8 cellular contexts compared by ENCODE assay signal in genomic region chr1:89407768-89408167, GRCh38. TPM values are rescaled to one million over a fixed set of nuclear protein-coding genes. Genes with fewer than 3 reads are reported as not detected.
DNase-seq lines count a peak whose midpoint lies in the region; ATAC-seq and TF ChIP-seq lines count a peak whose summit lies in the region.
"Not testable (repeated sequence)": the region's sequence is repeated elsewhere in the genome, so short reads cannot be mapped to it uniquely, and the experiment has no call there.

No MANE protein-coding gene starts in this region.

- H3K27me3 Mint-ChIP-seq in activated CD4-positive, alpha-beta T cell treated with anti-CD3 and anti-CD28 coated beads, Interleukin-2, amount 10 ng/mL, durations not matched to agents 24 days and 14 days; activated naive CD8-positive, alpha-beta T cell treated with anti-CD3 and anti-CD28 coated beads, Interleukin-2, amount 50 U/mL, for 24 hours; immature natural killer cell (ENCODE audit: low read depth in 3 of 3); natural killer cell treated with Interleukin-12 subunit alpha and Interleukin-12 subunit beta and Interleukin-15 and Interleukin-18, amount 100 ng/mL, for 72 hours: not testable (repeated sequence)

- peaks cover 20% of the 10 kb centered on the region for H3K4me1 Mint-ChIP-seq in activated CD4-positive, alpha-beta T cell treated with anti-CD3 and anti-CD28 coated beads, Interleukin-2, amount 10 ng/mL, durations not matched to agents 24 days and 14 days
- H3K4me1 Mint-ChIP-seq in activated naive CD8-positive, alpha-beta T cell treated with anti-CD3 and anti-CD28 coated beads, Interleukin-2, amount 50 U/mL, for 24 hours, result peaks cover 23% of the 10 kb centered on the region
- H3K4me1 Mint-ChIP-seq in immature natural killer cell, result peaks cover 15 to 19% of the 10 kb centered on the region in 2 donors
- peaks cover 25 to 32% of the 10 kb centered on the region in 2 donors for H3K4me1 Mint-ChIP-seq in natural killer cell treated with Interleukin-12 subunit alpha and Interleukin-12 subunit beta and Interleukin-15 and Interleukin-18, amount 100 ng/mL, for 72 hours (ENCODE audit: low read depth in 2 of 2)

- not testable (repeated sequence) for H4K91ac ChIP-seq in IMR-90 (ENCODE audit: insufficient read depth, low read depth, low read length)

- H2BK120ac ChIP-seq in IMR-90 (ENCODE audit: low read depth, low read length), result not testable (repeated sequence)

- H3K27ac ChIP-seq in A673 (ENCODE audit: low read depth, low read length, poor library complexity, severe bottlenecking); IMR-90 (ENCODE audit: insufficient read depth, low read length): not testable (repeated sequence)
- peak overlapping the region; percentile 71 for H3K27ac ChIP-seq in subcutaneous abdominal adipose tissue (ENCODE audit: low read depth, low read length)

- not testable (repeated sequence) for H3K23ac ChIP-seq in IMR-90 (ENCODE audit: low read depth, low read length)

- H2BK5ac ChIP-seq in IMR-90 (ENCODE audit: low read depth, low read length, poor library complexity, severe bottlenecking), result not testable (repeated sequence)

- not testable (repeated sequence) for H3K9ac ChIP-seq in IMR-90 (ENCODE audit: low read depth, low read length)
- H3K9ac ChIP-seq in subcutaneous abdominal adipose tissue (ENCODE audit: low read length in 5 of 5), result peak overlapping the region; percentile 32 to 54 (median 52)

- intact Hi-C loops in A673 (cut with micrococcal nuclease; ENCODE audit: unreplicated experiment); IMR-90 (cut with micrococcal nuclease); activated CD4-positive, alpha-beta T cell treated with anti-CD3 and anti-CD28 coated beads, Interleukin-2, amount 10 ng/mL, durations not matched to agents 24 days and 14 days (cut with micrococcal nuclease): not testable (repeated sequence)

- TF ChIP-seq RAD21 in IMR-90 (IDR thresholded peaks at IDR 0.05; ENCODE audit: low read length), result not testable (repeated sequence)

- H3K56ac ChIP-seq in IMR-90 (ENCODE audit: extremely low read depth, insufficient read depth, low read length), result not testable (repeated sequence)

- not testable (repeated sequence) for H4K5ac ChIP-seq in IMR-90 (ENCODE audit: low read depth, low read length)

- H3K9me1 ChIP-seq in IMR-90 (ENCODE audit: insufficient read depth, low read length), result not testable (repeated sequence)

- H2AFZ ChIP-seq in IMR-90 (replicated peaks; ENCODE audit: low read length, poor library complexity), result not testable (repeated sequence)

- not testable (repeated sequence) for H2AK5ac ChIP-seq in IMR-90 (ENCODE audit: low read depth, low read length)

- H3K27me3 ChIP-seq in A673 (replicated peaks; ENCODE audit: insufficient read depth, low read depth, low read length, poor library complexity); IMR-90 (ENCODE audit: control insufficient read depth, insufficient read depth, low read length); subcutaneous abdominal adipose tissue (ENCODE audit: control insufficient read depth in 5 of 5, insufficient read depth in 4 of 5, low read length in 5 of 5): not testable (repeated sequence)

- peak overlapping the region; percentile 55; the same call in 1 of the 2 replicates for H3K4me2 ChIP-seq in IMR-90 (ENCODE audit: low read depth, low read length)

- peaks cover 11% of the 10 kb centered on the region for H3K9me3 Mint-ChIP-seq in activated CD4-positive, alpha-beta T cell treated with anti-CD3 and anti-CD28 coated beads, Interleukin-2, amount 10 ng/mL, durations not matched to agents 24 days and 14 days
- H3K9me3 Mint-ChIP-seq in activated naive CD8-positive, alpha-beta T cell treated with anti-CD3 and anti-CD28 coated beads, Interleukin-2, amount 50 U/mL, for 24 hours; immature natural killer cell; natural killer cell treated with Interleukin-12 subunit alpha and Interleukin-12 subunit beta and Interleukin-15 and Interleukin-18, amount 100 ng/mL, for 72 hours: not testable (repeated sequence)

- H4K8ac ChIP-seq in IMR-90 (ENCODE audit: low read depth in 2 of 2, low read length in 2 of 2), result not testable (repeated sequence)

- peak overlapping the region; percentile 73 for H3K4me3 Mint-ChIP-seq in activated CD4-positive, alpha-beta T cell treated with anti-CD3 and anti-CD28 coated beads, Interleukin-2, amount 10 ng/mL, durations not matched to agents 24 days and 14 days
- peak overlapping the region; percentile 73 for H3K4me3 Mint-ChIP-seq in activated naive CD8-positive, alpha-beta T cell treated with anti-CD3 and anti-CD28 coated beads, Interleukin-2, amount 50 U/mL, for 24 hours
- H3K4me3 Mint-ChIP-seq in immature natural killer cell, result peak overlapping the region; percentile 50 to 87 (median 70)
- H3K4me3 Mint-ChIP-seq in natural killer cell treated with Interleukin-12 subunit alpha and Interleukin-12 subunit beta and Interleukin-15 and Interleukin-18, amount 100 ng/mL, for 72 hours, result peak overlapping the region; percentile 56

- not testable (repeated sequence) for H3K36me3 Mint-ChIP-seq in activated CD4-positive, alpha-beta T cell treated with anti-CD3 and anti-CD28 coated beads, Interleukin-2, amount 10 ng/mL, durations not matched to agents 24 days and 14 days (ENCODE audit: low read depth); activated naive CD8-positive, alpha-beta T cell treated with anti-CD3 and anti-CD28 coated beads, Interleukin-2, amount 50 U/mL, for 24 hours (ENCODE audit: low read depth); immature natural killer cell; natural killer cell treated with Interleukin-12 subunit alpha and Interleukin-12 subunit beta and Interleukin-15 and Interleukin-18, amount 100 ng/mL, for 72 hours

- 36% methylated on average over 2 of the region's 2 CpGs; no CpG with 5 or more reads in 1 of the 2 experiments for WGBS in IMR-90 (ENCODE audit: extremely low coverage in 2 of 2, insufficient read length in 1 of 2), 2 experiments

- ATAC-seq in IMR-90 (ENCODE audit: low read depth) (peak; percentile 17; the same call in 1 of the 2 replicates), esophagus mucosa (peak; percentile 8)
- ATAC-seq in activated naive CD8-positive, alpha-beta T cell treated with anti-CD3 and anti-CD28 coated beads, Interleukin-2, amount 50 U/mL, for 24 hours, result not testable (repeated sequence)
- peak in 1 of 2 donors; percentile 15 for ATAC-seq in natural killer cell treated with Interleukin-12 subunit alpha and Interleukin-12 subunit beta and Interleukin-15 and Interleukin-18, amount 100 ng/mL, for 72 hours

- not testable (repeated sequence) for H3K18ac ChIP-seq in IMR-90 (ENCODE audit: low read depth, low read length)

- H3K27ac Mint-ChIP-seq in activated CD4-positive, alpha-beta T cell treated with anti-CD3 and anti-CD28 coated beads, Interleukin-2, amount 10 ng/mL, durations not matched to agents 24 days and 14 days, result peak overlapping the region; percentile 30
- H3K27ac Mint-ChIP-seq in activated naive CD8-positive, alpha-beta T cell treated with anti-CD3 and anti-CD28 coated beads, Interleukin-2, amount 50 U/mL, for 24 hours, result peak overlapping the region; percentile 69
- H3K27ac Mint-ChIP-seq in immature natural killer cell, result peak overlapping the region in 4 of 6 donors; percentile 30 to 71 (median 62)
- peak overlapping the region; percentile 53 to 78 for H3K27ac Mint-ChIP-seq in natural killer cell treated with Interleukin-12 subunit alpha and Interleukin-12 subunit beta and Interleukin-15 and Interleukin-18, amount 100 ng/mL, for 72 hours

- H2BK15ac ChIP-seq in IMR-90 (ENCODE audit: low read depth, low read length), result not testable (repeated sequence)

- POLR2A ChIA-PET in A673 (lab: Charles Lee; ENCODE audit: low non-redundant PET), result interaction anchor here (0.6 kb wide), 1 partner anchor 50 kb away, joined by 4 read pairs; no protein-coding TSS in a partner anchor
- POLR2A ChIA-PET in IMR-90 (lab: Charles Lee; ENCODE audit: unreplicated experiment), result interaction anchor here (0.6 kb wide), 1 partner anchor 723 kb away, joined by 3 read pairs; no protein-coding TSS in a partner anchor

- not testable (repeated sequence) for H4K20me1 ChIP-seq in IMR-90 (ENCODE audit: insufficient read depth, low read length)

- H3K9me3 ChIP-seq in A673 (ENCODE audit: low read depth, low read length, poor library complexity, severe bottlenecking); IMR-90 (ENCODE audit: control insufficient read depth, insufficient read depth, low read length); subcutaneous abdominal adipose tissue (ENCODE audit: control insufficient read depth in 5 of 5, low read length in 5 of 5): not testable (repeated sequence)

- CTCF ChIA-PET in A673 (lab: Charles Lee); IMR-90 (lab: Yijun Ruan, JAX): not testable (repeated sequence)

- not testable (repeated sequence) for BruUV-seq in A673 (replicated peaks; lab: Mats Ljungman, UMichigan); IMR-90 (replicated peaks; lab: Mats Ljungman, UMichigan)

- H3K4me1 ChIP-seq in A673 (ENCODE audit: insufficient read depth, low read length, poor library complexity, severe bottlenecking); IMR-90 (ENCODE audit: control insufficient read depth, insufficient read depth, low read length): not testable (repeated sequence)
- H3K4me1 ChIP-seq in subcutaneous abdominal adipose tissue (ENCODE audit: control insufficient read depth in 5 of 5, insufficient read depth in 5 of 5, low read length in 5 of 5), result peaks cover 0 to 15% (median 10%) of the 10 kb centered on the region in 5 donors

- not testable (repeated sequence) for H3K14ac ChIP-seq in IMR-90 (replicated peaks; ENCODE audit: low read depth, low read length)

- not testable (repeated sequence) for DNase-seq in A673 (ENCODE audit: low spot score); IMR-90; activated CD4-positive, alpha-beta T cell treated with anti-CD3 and anti-CD28 coated beads, Interleukin-2, amount 10 ng/mL, durations not matched to agents 24 days and 14 days; activated naive CD8-positive, alpha-beta T cell treated with anti-CD3 and anti-CD28 coated beads, Interleukin-2, amount 50 U/mL, for 24 hours; immature natural killer cell; natural killer cell treated with Interleukin-12 subunit alpha and Interleukin-12 subunit beta and Interleukin-15 and Interleukin-18, amount 100 ng/mL, for 72 hours (ENCODE audit: low spot score)

- TF ChIP-seq POLR2A in IMR-90 (IDR thresholded peaks at IDR 0.05; ENCODE audit: low read depth, low read length), result not testable (repeated sequence)

- in situ Hi-C loops in IMR-90 (cut with MboI; ENCODE audit: low sequenced_read_pairs), result not testable (repeated sequence)

- not testable (repeated sequence) for H2AK9ac ChIP-seq in IMR-90 (replicated peaks; ENCODE audit: low read depth, low read length, poor library complexity)

- H3K4me3 ChIP-seq in A673 (ENCODE audit: low read depth, low read length, poor library complexity, severe bottlenecking), result peak overlapping the region; percentile 11
- peak overlapping the region; percentile 14; the same call in 1 of the 2 replicates for H3K4me3 ChIP-seq in IMR-90 (ENCODE audit: insufficient read depth, low read depth, low read length)
- peak overlapping the region; percentile 51 to 62 (median 55) for H3K4me3 ChIP-seq in subcutaneous abdominal adipose tissue (ENCODE audit: low read depth in 1 of 5, low read length in 5 of 5)

- H2BK20ac ChIP-seq in IMR-90 (ENCODE audit: low read depth, low read length), result not testable (repeated sequence)

- dilution Hi-C loops in IMR-90 (cut with HindIII; ENCODE audit: low sequenced_read_pairs, unreplicated experiment), result not testable (repeated sequence)

- not testable (repeated sequence) for H3K4ac ChIP-seq in IMR-90 (ENCODE audit: low read depth, low read length)

- TF ChIP-seq CTCF in A673 (conservative IDR thresholded peaks at IDR 0.05; ENCODE audit: low read depth, low read length); IMR-90 (conservative IDR thresholded peaks at IDR 0.05; ENCODE audit: low read depth, low read length): not testable (repeated sequence)

- not testable (repeated sequence) for H3K36me3 ChIP-seq in A673 (ENCODE audit: insufficient read depth, low read length, poor library complexity, severe bottlenecking); IMR-90 (ENCODE audit: control insufficient read depth, insufficient read depth, low read length); subcutaneous abdominal adipose tissue (ENCODE audit: control insufficient read depth in 5 of 5, insufficient read depth in 5 of 5, low read length in 5 of 5)

- not testable (repeated sequence) for H3K79me1 ChIP-seq in IMR-90 (ENCODE audit: low read depth in 1 of 2, low read length in 2 of 2)

RNA-seq across cellular contexts. Expression of gene GBP6, which starts 43.9 kb away (rescaled TPM):
- total RNA-seq in A673 (2021), result not detected in 2 replicates
- total RNA-seq in IMR-90 (2012; rRNA removed), result not detected in 2 replicates
- not detected in 2 replicates for polyA plus RNA-seq in IMR-90 (2012; rRNA removed)
- not detected in 2 replicates for polyA plus RNA-seq in IMR-90 (2012; cell fraction: cytosol; rRNA removed)
- polyA plus RNA-seq in IMR-90 (2012; cell fraction: nucleus; rRNA removed; ENCODE audit: low replicate concordance), result not detected in 2 replicates
- 0.40 and 0.50 TPM in 2 replicates for total RNA-seq in activated CD4-positive, alpha-beta T cell treated with anti-CD3 and anti-CD28 coated beads, Interleukin-2, amount 10 ng/mL, durations not matched to agents 24 days and 14 days
- total RNA-seq in esophagus mucosa, result 430 TPM
- polyA plus RNA-seq in immature natural killer cell, result under 1 TPM in 2 of 3 donors, not detected in 1; 0.17 TPM
- under 1 TPM; 0.19 to 0.22 TPM for total RNA-seq in natural killer cell treated with Interleukin-12 subunit alpha and Interleukin-12 subunit beta and Interleukin-15 and Interleukin-18, amount 100 ng/mL, for 72 hours

Comparison
In these comparisons a context has a peak if more than half of its experiments do, and no peak if none do; other contexts are left out.
1. RNA of gene GBP6, which starts 43.9 kb away (total RNA-seq): 430 TPM in esophagus mucosa (single experiment); 0.40 to 0.50 TPM in activated CD4-positive, alpha-beta T cell treated with anti-CD3 and anti-CD28 coated beads, Interleukin-2, amount 10 ng/mL, durations not matched to agents 24 days and 14 days, 0.19 to 0.22 TPM in natural killer cell treated with Interleukin-12 subunit alpha and Interleukin-12 subunit beta and Interleukin-15 and Interleukin-18, amount 100 ng/mL, for 72 hours, not detected in A673 and not detected in IMR-90; every median in the first group is over 100 times any median in the second.
2. Peak in every context shown above with its lines, with median percentiles within 50 percentile points of each other: H3K4me3 ChIP-seq, H3K27ac Mint-ChIP-seq and H3K4me3 Mint-ChIP-seq.